21 cellular contexts compared by ENCODE assay signal in genomic region chr3:188449421-188449820, GRCh38.
"Had no signal": no experiment of that assay in that cellular context is flagged by ENCODE, and none has a peak within 500 bp of the region (broad histone marks: within the 10 kb centered on the region; RNA-seq: fewer than 3 reads in every experiment).

No MANE protein-coding gene starts in this region.

- H3K4me1 ChIP-seq: colonic mucosa, foreskin keratinocyte, lower lobe of right lung, parathyroid adenoma, prostate gland, upper lobe of left lung, uterus had no signal

- H3K27me3 ChIP-seq: colonic mucosa, foreskin keratinocyte, tibial artery, upper lobe of left lung, uterus had no signal

- H3K9me3 ChIP-seq: colonic mucosa, left ventricle myocardium inferior, lower lobe of right lung, prostate gland, tibial artery, upper lobe of left lung, uterus had no signal

- H3K79me2 ChIP-seq: parathyroid adenoma had no signal

- H3K27ac ChIP-seq: colonic mucosa, foreskin keratinocyte, left ventricle myocardium inferior, lower lobe of right lung, parathyroid adenoma, prostate gland, tibial artery, upper lobe of left lung, uterus had no signal

- ATAC-seq: foreskin keratinocyte, left cardiac atrium, lower lobe of right lung, sciatic nerve had no signal

- H2AFZ ChIP-seq: parathyroid adenoma had no signal

- H3K4me3 ChIP-seq: colonic mucosa, left ventricle myocardium inferior, lower lobe of right lung, prostate gland, tibial artery, upper lobe of left lung, uterus had no signal

- H3K9ac ChIP-seq: parathyroid adenoma had no signal

- H3K36me3 ChIP-seq: colonic mucosa, left ventricle myocardium inferior, lower lobe of right lung, prostate gland, tibial artery, upper lobe of left lung, uterus had no signal

- H3K27me3 Mint-ChIP-seq: memory B cell; stimulated activated naive CD8-positive, alpha-beta T cell treated with anti-CD3 and anti-CD28 coated beads, Interleukin-15, Interleukin-2, amounts not matched to agents 100 ng/mL and 50 ng/mL, for 24 hours had no signal

- H3K27ac Mint-ChIP-seq: memory B cell, nephron progenitor cell had no signal

- DNase-seq: colonic mucosa; dermis blood vessel endothelial cell; foreskin keratinocyte; immature natural killer cell; kidney; left cardiac atrium; left ventricle myocardium inferior; lower lobe of right lung; midbrain; nephron progenitor cell; retina; stimulated activated CD4-positive, alpha-beta T cell treated with anti-CD3 and anti-CD28 coated beads, Interleukin-12 subunit alpha, Interleukin-12 subunit beta, amount 100 ng/mL, for 4 hours; stimulated activated CD4-positive, alpha-beta T cell treated with anti-CD3 and anti-CD28 coated beads, Interleukin-2, amount 100 ng/mL, for 48 hours; tibial artery; upper lobe of left lung; uterus had no signal

- H3K4me3 Mint-ChIP-seq: immature natural killer cell; memory B cell; nephron progenitor cell; stimulated activated naive CD8-positive, alpha-beta T cell treated with anti-CD3 and anti-CD28 coated beads, Interleukin-15, Interleukin-2, amounts not matched to agents 100 ng/mL and 50 ng/mL, for 24 hours had no signal
